19 cellular contexts compared by ENCODE assay signal in genomic region chr11:37926772-37927171, GRCh38.
A peak's percentile ranks its signal among the peaks of the same experiment; 100 is the strongest.
DNase-seq lines count a peak whose midpoint lies in the region; FAIRE-seq and TF ChIP-seq lines count a peak whose summit lies in the region.
"Had no signal": no experiment of that assay in that cellular context is flagged by ENCODE, and none has a peak within 500 bp of the region (broad histone marks: within the 10 kb centered on the region; RNA-seq: fewer than 3 reads in every experiment).

No MANE protein-coding gene starts in this region.

- DNase-seq in EL (peak; percentile 13), M059J (ENCODE audit: low read depth) (peak; percentile 21), bronchial epithelial cell (ENCODE audit: low read depth) (peak; percentile 57), kidney tubule cell (ENCODE audit: low spot score) (peak; percentile 4), amniotic stem cell (lab: John Stamatoyannopoulos, UW) (no peak), middle frontal gyrus (ENCODE audit: extremely low spot score, low spot score) (no peak)
- no peak for DNase-seq in activated CD4-positive, alpha-beta T cell treated with anti-CD3 and anti-CD28 coated beads for 1 hour
- DNase-seq: C1 segment of cervical spinal cord; Calu3; CD4-positive, alpha-beta memory T cell; COR-L47; DMS153; DND-41; GF-D8; HFFc6 had no signal

- FAIRE-seq in bronchial epithelial cell (lab: Jason Lieb, UNC) = no peak
- FAIRE-seq: GM12891, GM18507 had no signal

- H3K36me3 ChIP-seq in bronchial epithelial cell (ENCODE audit: control insufficient read depth, insufficient read depth, low read length) = no peaks in the 10 kb centered on the region
- H3K36me3 ChIP-seq: HAP-1 had no signal

- H3K27me3 ChIP-seq in bronchial epithelial cell (ENCODE audit: control insufficient read depth, insufficient read depth, low read length) = no peaks in the 10 kb centered on the region

- no peak for TF ChIP-seq CTCF in bronchial epithelial cell (IDR thresholded peaks at IDR 0.05; ENCODE audit: insufficient read depth, low read length, severe bottlenecking)

- H3K4me3 ChIP-seq in bronchial epithelial cell (ENCODE audit: low read depth, low read length) = no peak overlapping the region
- H3K4me3 ChIP-seq: GM23338, HAP-1 had no signal

Comparison
In these comparisons a context has a peak if more than half of its experiments do, and no peak if none do; other contexts are left out.
1. DNase-seq: peak in EL (single experiment), M059J (single experiment), bronchial epithelial cell (single experiment) and kidney tubule cell (single experiment); none in activated CD4-positive, alpha-beta T cell treated with anti-CD3 and anti-CD28 coated beads for 1 hour (single experiment), amniotic stem cell (single experiment) and middle frontal gyrus (single experiment).